In genomic region chr15:34318277-34319079, GRCh38 we compare ENCODE assay signal across 8 cellular contexts. TPM values are rescaled to one million over a fixed set of nuclear protein-coding genes. Genes with fewer than 3 reads are reported as not detected.
DNase-seq lines count a peak whose midpoint lies in the region; ATAC-seq and TF ChIP-seq lines count a peak whose summit lies in the region.

No MANE protein-coding gene starts in this region.

- peak; percentile 97 for ATAC-seq in WTC11
- ATAC-seq in gastroesophageal sphincter = peak; percentile 94

- no peaks in the 10 kb centered on the region for H3K27me3 ChIP-seq in gastroesophageal sphincter

- peaks cover 18% of the 10 kb centered on the region for H3K36me3 Mint-ChIP-seq in activated T-cell treated with anti-CD3 and anti-CD28 coated beads, Interleukin-2, amount 50 U/mL, for 24 hours (ENCODE audit: low read depth)
- peaks cover 3% of the 10 kb centered on the region; the same call in 1 of the 2 replicates for H3K36me3 Mint-ChIP-seq in WTC11
- H3K36me3 Mint-ChIP-seq in neural crest cell (ENCODE audit: low read depth) = no peaks in the 10 kb centered on the region

- peak overlapping the region; percentile 90 for H3K4me3 Mint-ChIP-seq in activated T-cell treated with anti-CD3 and anti-CD28 coated beads, Interleukin-2, amount 50 U/mL, for 24 hours
- H3K4me3 Mint-ChIP-seq in WTC11 (peak overlapping the region; percentile 75), neural crest cell (peak overlapping the region; percentile 79)

- peak overlapping the region; percentile 6 to 64 (median 57) for H3K27ac ChIP-seq in gastroesophageal sphincter

- CTCF ChIA-PET in HEK293T (lab: Yijun Ruan, JAX) (no interaction called here), WTC11 (lab: Charles Lee) (interaction anchor here (0.8 to 1.8 kb wide), 6 partner anchors 9 to 209 kb away, joined by 3 to 6 read pairs (median 3); partner anchors contain the start of genes LPCAT4, NOP10, NUTM1 and SLC12A6)

- H3K4me3 ChIP-seq in gastroesophageal sphincter = peak overlapping the region; percentile 52 to 76

- no peaks in the 10 kb centered on the region for H3K9me3 ChIP-seq in gastroesophageal sphincter

- peaks cover 3% of the 10 kb centered on the region for H3K9me3 Mint-ChIP-seq in activated T-cell treated with anti-CD3 and anti-CD28 coated beads, Interleukin-2, amount 50 U/mL, for 24 hours
- H3K9me3 Mint-ChIP-seq in WTC11 = peaks cover 7% of the 10 kb centered on the region
- H3K9me3 Mint-ChIP-seq in neural crest cell = no peaks in the 10 kb centered on the region

- no peak for TF ChIP-seq CTCF in WTC11 (IDR thresholded peaks at IDR 0.05)
- TF ChIP-seq CTCF in gastroesophageal sphincter (IDR thresholded peaks at IDR 0.05) = no peak
- no peak for TF ChIP-seq CTCF in neural crest cell (conservative IDR thresholded peaks at IDR 0.05)

- POLR2A ChIA-PET in HEK293T (lab: Yijun Ruan, JAX) = interaction anchor here (0.7 to 1.4 kb wide), 10 partner anchors 9 to 94 kb away, joined by 3 to 6 read pairs (median 4); partner anchors contain the start of genes EMC4, LPCAT4, NOP10 and NUTM1
- POLR2A ChIA-PET in WTC11 (lab: Charles Lee) = interaction anchor here (0.6 to 0.7 kb wide), 2 partner anchors 265 to 468 kb away, joined by 3 read pairs; no protein-coding TSS in a partner anchor

- peaks cover 0 to 26% (median 7%) of the 10 kb centered on the region in 3 donors for H3K4me1 ChIP-seq in gastroesophageal sphincter

- peak in 1 of 2 donors; percentile 27 for TF ChIP-seq POLR2A in gastroesophageal sphincter (IDR thresholded peaks at IDR 0.05)

- no peaks in the 10 kb centered on the region for H3K27me3 Mint-ChIP-seq in activated T-cell treated with anti-CD3 and anti-CD28 coated beads, Interleukin-2, amount 50 U/mL, for 24 hours
- no peaks in the 10 kb centered on the region for H3K27me3 Mint-ChIP-seq in WTC11 (ENCODE audit: low read depth)
- no peaks in the 10 kb centered on the region for H3K27me3 Mint-ChIP-seq in neural crest cell (ENCODE audit: low read depth)

- peak overlapping the region; percentile 95 for H3K27ac Mint-ChIP-seq in activated T-cell treated with anti-CD3 and anti-CD28 coated beads, Interleukin-2, amount 50 U/mL, for 24 hours
- H3K27ac Mint-ChIP-seq in WTC11 = peak overlapping the region; percentile 59
- H3K27ac Mint-ChIP-seq in neural crest cell (ENCODE audit: unreplicated experiment) = peak overlapping the region; percentile 25

- no peak for TF ChIP-seq EP300 in gastroesophageal sphincter (IDR thresholded peaks at IDR 0.05)

- DNase-seq in activated T-cell treated with anti-CD3 and anti-CD28 coated beads, Interleukin-2, amount 50 U/mL, for 24 hours = no peak
- DNase-seq in activated T-cell treated with anti-CD3 and anti-CD28 coated beads for 4 hours = no peak
- peak; percentile 53 for DNase-seq in HEK293T (ENCODE audit: extremely low spot score)
- peak; percentile 31 for DNase-seq in NCI-H1436 (lab: John Stamatoyannopoulos, UW)
- peak; percentile 25 for DNase-seq in WTC11 (ENCODE audit: low spot score)
- no peak for DNase-seq in neural crest cell (ENCODE audit: low read depth, low spot score)
- DNase-seq in NK-92 (lab: John Stamatoyannopoulos, UW; ENCODE audit: unreplicated experiment) = no peak

- WGBS in gastroesophageal sphincter (ENCODE audit: low coverage in 1 of 2), 2 donors = 9 to 11% methylated on average over 10 of the region's 10 CpGs

- H3K4me1 Mint-ChIP-seq in activated T-cell treated with anti-CD3 and anti-CD28 coated beads, Interleukin-2, amount 50 U/mL, for 24 hours (ENCODE audit: low read depth) = peaks cover 74% of the 10 kb centered on the region
- H3K4me1 Mint-ChIP-seq in WTC11 = peaks cover 16% of the 10 kb centered on the region
- H3K4me1 Mint-ChIP-seq in neural crest cell = peaks cover 14% of the 10 kb centered on the region

- H3K36me3 ChIP-seq in gastroesophageal sphincter = peaks cover 0 to 5% of the 10 kb centered on the region in 2 donors

TF ChIP-seq in HEK293T, 16 proteins besides CTCF, POLR2A, EP300 and RAD21:
- no peak for TF ChIP-seq FOXM1 (IDR thresholded peaks at IDR 0.05; ENCODE audit: borderline replicate concordance)
- TF ChIP-seq ZNF384 (IDR thresholded peaks at IDR 0.05) = 0 out of 2 replicates have a peak, but pooled peaks have one; percentile 35
- no peak for TF ChIP-seq L3MBTL2 (conservative IDR thresholded peaks at IDR 0.05)
- TF ChIP-seq PKNOX1 (IDR thresholded peaks at IDR 0.05) = no peak
- no peak for TF ChIP-seq NFRKB (IDR thresholded peaks at IDR 0.05)
- no peak for TF ChIP-seq CTBP1 (IDR thresholded peaks at IDR 0.05; ENCODE audit: borderline replicate concordance)
- TF ChIP-seq ARNT (IDR thresholded peaks at IDR 0.05) = no peak

TF ChIP-seq in WTC11, 78 proteins besides CTCF, POLR2A, EP300 and RAD21:
- TF ChIP-seq SP1 (CRISPR knock-in tag; conservative IDR thresholded peaks at IDR 0.05) (no peak), ZBTB21 (CRISPR knock-in tag; IDR thresholded peaks at IDR 0.05; ENCODE audit: borderline replicate concordance) (no peak), TCF7 (CRISPR knock-in tag; IDR thresholded peaks at IDR 0.05; ENCODE audit: low read depth) (no peak), FOXJ3 (CRISPR knock-in tag; IDR thresholded peaks at IDR 0.05; ENCODE audit: borderline replicate concordance) (no peak), USF1 (CRISPR knock-in tag; IDR thresholded peaks at IDR 0.05) (peak; percentile 92), USF2 (CRISPR knock-in tag; IDR thresholded peaks at IDR 0.05) (peak; percentile 95)
- TF ChIP-seq, protein P1, sequence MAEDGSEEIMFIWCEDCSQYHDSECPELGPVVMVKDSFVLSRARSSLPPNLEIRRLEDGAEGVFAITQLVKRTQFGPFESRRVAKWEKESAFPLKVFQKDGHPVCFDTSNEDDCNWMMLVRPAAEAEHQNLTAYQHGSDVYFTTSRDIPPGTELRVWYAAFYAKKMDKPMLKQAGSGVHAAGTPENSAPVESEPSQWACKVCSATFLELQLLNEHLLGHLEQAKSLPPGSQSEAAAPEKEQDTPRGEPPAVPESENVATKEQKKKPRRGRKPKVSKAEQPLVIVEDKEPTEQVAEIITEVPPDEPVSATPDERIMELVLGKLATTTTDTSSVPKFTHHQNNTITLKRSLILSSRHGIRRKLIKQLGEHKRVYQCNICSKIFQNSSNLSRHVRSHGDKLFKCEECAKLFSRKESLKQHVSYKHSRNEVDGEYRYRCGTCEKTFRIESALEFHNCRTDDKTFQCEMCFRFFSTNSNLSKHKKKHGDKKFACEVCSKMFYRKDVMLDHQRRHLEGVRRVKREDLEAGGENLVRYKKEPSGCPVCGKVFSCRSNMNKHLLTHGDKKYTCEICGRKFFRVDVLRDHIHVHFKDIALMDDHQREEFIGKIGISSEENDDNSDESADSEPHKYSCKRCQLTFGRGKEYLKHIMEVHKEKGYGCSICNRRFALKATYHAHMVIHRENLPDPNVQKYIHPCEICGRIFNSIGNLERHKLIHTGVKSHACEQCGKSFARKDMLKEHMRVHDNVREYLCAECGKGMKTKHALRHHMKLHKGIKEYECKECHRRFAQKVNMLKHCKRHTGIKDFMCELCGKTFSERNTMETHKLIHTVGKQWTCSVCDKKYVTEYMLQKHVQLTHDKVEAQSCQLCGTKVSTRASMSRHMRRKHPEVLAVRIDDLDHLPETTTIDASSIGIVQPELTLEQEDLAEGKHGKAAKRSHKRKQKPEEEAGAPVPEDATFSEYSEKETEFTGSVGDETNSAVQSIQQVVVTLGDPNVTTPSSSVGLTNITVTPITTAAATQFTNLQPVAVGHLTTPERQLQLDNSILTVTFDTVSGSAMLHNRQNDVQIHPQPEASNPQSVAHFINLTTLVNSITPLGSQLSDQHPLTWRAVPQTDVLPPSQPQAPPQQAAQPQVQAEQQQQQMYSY (CRISPR knock-in tag; IDR thresholded peaks at IDR 0.05) = peak; percentile 69; the same call in 1 of the 2 replicates

RNA-seq across cellular contexts. Expression of gene SLC12A6, which starts 19.1 kb away (rescaled TPM):
- total RNA-seq in WTC11 (2021) (13.3 to 16.2 TPM (median 14.7 TPM) in 3 replicates), gastroesophageal sphincter (10 to 100 TPM; 12.0 to 19.0 (median 15.7) TPM), neural crest cell (10.9 and 12.4 TPM in 2 replicates)

RNA-seq across cellular contexts. Expression of gene NOP10, which starts 24.5 kb away (rescaled TPM):
- total RNA-seq in WTC11 (2021) (220 to 234 TPM (median 227 TPM) in 3 replicates), gastroesophageal sphincter (100 to 1,000 TPM in 2 of 4 donors, 10 to 100 TPM in 2; 93.3 to 128 (median 108) TPM), neural crest cell (181 and 191 TPM in 2 replicates)

RNA-seq across cellular contexts. Expression of gene NUTM1, which starts 24.6 kb away (rescaled TPM):
- total RNA-seq in WTC11 (2021) (0.46 to 0.69 TPM (median 0.66 TPM) in 3 replicates), gastroesophageal sphincter (under 1 TPM in 1 of 4 donors, not detected in 3; 0.12 TPM), neural crest cell (not detected in 2 replicates)

RNA-seq across cellular contexts. Expression of gene LPCAT4, which starts 48.5 kb away (rescaled TPM):
- total RNA-seq in WTC11 (2021) (68.6 to 97.2 TPM (median 70.6 TPM) in 3 replicates), gastroesophageal sphincter (10 to 100 TPM in 3 of 4 donors, 1 to 10 TPM in 1; 6.8 to 13.5 (median 10.7) TPM), neural crest cell (57.3 and 59.7 TPM in 2 replicates)

Comparison
In these comparisons a context has a peak if more than half of its experiments do, and no peak if none do; other contexts are left out.
1. DNase-seq: peak in HEK293T (single experiment), NCI-H1436 (single experiment) and WTC11 (single experiment); none in activated T-cell treated with anti-CD3 and anti-CD28 coated beads, Interleukin-2, amount 50 U/mL, for 24 hours (single experiment), activated T-cell treated with anti-CD3 and anti-CD28 coated beads for 4 hours (single experiment), neural crest cell (single experiment) and NK-92 (single experiment).
2. H3K27ac Mint-ChIP-seq: peak in every context shown above with its lines; median percentile 95 in activated T-cell treated with anti-CD3 and anti-CD28 coated beads, Interleukin-2, amount 50 U/mL, for 24 hours; 59 in WTC11; 25 in neural crest cell.
3. Peak in every context shown above with its lines, with median percentiles within 50 percentile points of each other: H3K4me3 Mint-ChIP-seq.